1 cellular context compared by ENCODE assay signal in the genomic region with DNA sequence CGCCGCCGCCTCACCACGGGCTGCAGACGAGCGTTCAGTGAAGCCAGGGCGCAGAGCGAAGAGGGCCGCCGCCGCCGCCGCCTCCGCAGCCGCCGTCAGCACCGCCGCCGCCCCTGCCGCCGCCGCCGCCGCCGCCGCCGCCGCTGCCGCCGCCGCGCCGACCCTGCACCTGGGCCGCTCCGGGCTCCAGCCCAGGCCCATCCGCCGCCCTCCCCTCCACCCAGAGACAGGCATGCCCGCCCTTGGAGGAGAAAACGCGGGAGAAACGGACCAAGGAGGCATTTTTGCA.
TF ChIP-seq lines count a peak whose summit lies in the region.

No MANE protein-coding gene starts in this region.

TF ChIP-seq in IMR-90, 13 proteins besides CTCF, POLR2A, EP300 and RAD21:
- no peak for TF ChIP-seq CHD1 (IDR thresholded peaks at IDR 0.05; ENCODE audit: low read depth, low read length)
- no peak for TF ChIP-seq MAZ (IDR thresholded peaks at IDR 0.05; ENCODE audit: borderline replicate concordance, low read depth, low read length)
- TF ChIP-seq RCOR1 (IDR thresholded peaks at IDR 0.05; ENCODE audit: insufficient replicate concordance, low read length) = no peak
